Comparison of ENCODE assay signal across 6 cellular contexts in the genomic region with DNA sequence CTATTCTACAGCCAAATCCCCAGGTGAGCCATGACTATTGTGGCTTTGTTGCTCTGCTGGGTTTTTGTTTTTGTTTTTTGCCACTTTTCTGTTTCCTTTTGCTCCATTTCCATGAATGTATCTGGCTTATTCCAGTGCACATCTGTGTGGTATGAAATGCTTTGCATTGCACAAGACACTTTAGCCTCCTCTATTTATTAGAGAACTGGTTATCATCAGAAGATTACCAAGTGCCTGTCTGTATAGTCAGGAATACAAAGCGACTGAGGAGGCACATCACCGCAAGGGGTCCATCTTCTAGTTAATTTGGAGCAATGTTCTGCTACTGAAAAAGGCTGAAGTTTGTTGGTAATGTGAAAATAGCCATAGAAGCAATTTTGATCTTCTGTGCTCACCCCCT.
"Had no signal": no experiment of that assay in that cellular context is flagged by ENCODE, and none has a peak within 500 bp of the region (broad histone marks: within the 10 kb centered on the region; RNA-seq: fewer than 3 reads in every experiment).

No MANE protein-coding gene starts in this region.

- H3K4me3 ChIP-seq: GM23338 had no signal

- H3K27ac ChIP-seq: HL-60 had no signal

- H3K4me2 ChIP-seq: GM23338 had no signal

- H2AFZ ChIP-seq: GM23338 had no signal

- DNase-seq: H9, HCEC 1CT, KBM-7 had no signal

- ATAC-seq: GM23338, HepG2 had no signal
